In the genomic region with DNA sequence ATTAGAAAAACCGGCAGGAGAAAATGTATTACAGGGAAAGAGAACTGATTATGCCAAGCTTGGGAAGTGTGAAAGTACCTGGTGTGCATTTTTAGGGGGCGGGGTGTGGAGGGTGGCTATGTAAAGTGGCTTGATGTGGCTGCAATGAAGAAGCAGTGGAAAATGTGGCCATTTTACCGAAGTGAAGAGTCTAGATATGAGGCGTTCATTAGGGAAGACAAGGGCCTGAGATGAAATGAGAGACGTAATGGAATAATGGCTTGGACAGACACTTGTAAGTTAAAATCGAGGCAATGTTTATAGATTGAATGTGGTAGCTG, we compare ENCODE assay signal across 8 cellular contexts. TPM values are rescaled to one million over a fixed set of nuclear protein-coding genes. Genes with fewer than 3 reads are reported as not detected.
DNase-seq lines count a peak whose midpoint lies in the region; ATAC-seq and TF ChIP-seq lines count a peak whose summit lies in the region.

No MANE protein-coding gene starts in this region.

- H3K27ac Mint-ChIP-seq in HFFc6 = peak overlapping the region; percentile 96

- H3K27me3 ChIP-seq in BJ (ENCODE audit: control insufficient read depth, insufficient read depth, low read length) = no peaks in the 10 kb centered on the region
- H3K27me3 ChIP-seq in brain microvascular endothelial cell (replicated peaks) = no peaks in the 10 kb centered on the region
- H3K27me3 ChIP-seq in lung (ENCODE audit: control insufficient read depth, insufficient read depth) = no peaks in the 10 kb centered on the region

- peaks cover 49% of the 10 kb centered on the region for H3K4me1 Mint-ChIP-seq in HFFc6 (ENCODE audit: low read depth)

- peak overlapping the region; percentile 96 for H3K4me3 Mint-ChIP-seq in HFFc6

- H3K36me3 Mint-ChIP-seq in HFFc6 (ENCODE audit: low read depth) = peaks cover 15% of the 10 kb centered on the region

- WGBS in lung, 2 donors = 5 to 9% methylated on average over 6 of the region's 6 CpGs

- CTCF ChIA-PET in BJ (lab: Yijun Ruan, JAX) = no interaction called here

- DNase-seq in BJ (ENCODE audit: low read depth) = no peak
- DNase-seq in HFFc6 = no peak
- peak; percentile 48 for DNase-seq in SW480 (ENCODE audit: low spot score)
- DNase-seq in brain microvascular endothelial cell = no peak
- no peak for DNase-seq in lung (ENCODE audit: low spot score)
- peak; percentile 59 for DNase-seq in stimulated activated naive CD8-positive, alpha-beta T cell treated with anti-CD3 and anti-CD28 coated beads, Interleukin-15, Interleukin-2, amounts not matched to agents 100 U/mL and 50 U/mL, for 24 hours
- no peak for DNase-seq in SKM-1 (lab: John Stamatoyannopoulos, UW; ENCODE audit: unreplicated experiment)

- no peak for ATAC-seq in lung (ENCODE audit: insufficient read depth, low FRiP score)
- ATAC-seq in stimulated activated naive CD8-positive, alpha-beta T cell treated with anti-CD3 and anti-CD28 coated beads, Interleukin-15, Interleukin-2, amounts not matched to agents 100 U/mL and 50 U/mL, for 24 hours = peak; percentile 26
- no peak for ATAC-seq in HG03196 (IDR thresholded peaks at IDR 0.05; ENCODE audit: unreplicated experiment)

- TF ChIP-seq CTCF in BJ (IDR thresholded peaks at IDR 0.05; ENCODE audit: insufficient read depth, low read depth, low read length) (no peak), HFFc6 (IDR thresholded peaks at IDR 0.05) (no peak), brain microvascular endothelial cell (IDR thresholded peaks at IDR 0.05; ENCODE audit: low read depth, low read length, missing control alignments) (no peak), lung (IDR thresholded peaks at IDR 0.05; ENCODE audit: control extremely low read depth, extremely low read depth) (no peak)

- H3K27ac ChIP-seq in brain microvascular endothelial cell (peak overlapping the region; percentile 80), lung (ENCODE audit: low read depth in 1 of 2, low read length in 1 of 2) (peak overlapping the region; percentile 66 to 97)

- POLR2A ChIA-PET in BJ (lab: Charles Lee) = no interaction called here

- H3K9me3 ChIP-seq in lung (ENCODE audit: control insufficient read depth in 2 of 2, insufficient read depth in 1 of 2, low read length in 1 of 2) = no peaks in the 10 kb centered on the region

- peaks cover 3 to 5% of the 10 kb centered on the region in 2 donors for H3K4me1 ChIP-seq in lung (ENCODE audit: control insufficient read depth in 2 of 2, insufficient read depth in 2 of 2, low read length in 2 of 2)

- H3K4me3 ChIP-seq in BJ (ENCODE audit: low read depth, low read length) (peak overlapping the region; percentile 81), brain microvascular endothelial cell (ENCODE audit: low read depth, low read length) (peak overlapping the region; percentile 89), lung (peak overlapping the region; percentile 69)

- H3K9me3 Mint-ChIP-seq in HFFc6 = no peaks in the 10 kb centered on the region

- no peaks in the 10 kb centered on the region; the same call in 1 of the 2 replicates for H3K27me3 Mint-ChIP-seq in HFFc6 (ENCODE audit: insufficient read depth)

- in situ Hi-C loops in brain microvascular endothelial cell (cut with HindIII; ENCODE audit: low pct_ligation_motif_present, low sequenced_read_pairs) = no loop called here

- H3K36me3 ChIP-seq in BJ (ENCODE audit: control insufficient read depth, insufficient read depth, low read length) (no peaks in the 10 kb centered on the region), brain microvascular endothelial cell (replicated peaks) (no peaks in the 10 kb centered on the region), lung (ENCODE audit: control insufficient read depth in 2 of 2, insufficient read depth in 2 of 2, low read length in 2 of 2) (no peaks in the 10 kb centered on the region)

RNA-seq across cellular contexts. Expression of a gene that starts 1.2 kb away (rescaled TPM):
- polyA plus RNA-seq in BJ (2011; rRNA removed) (50.6 and 97.2 TPM in 2 replicates), lung (10 to 100 TPM; 28.6 to 30.0 TPM)
- 51.5 and 52.8 TPM in 2 replicates for polyA minus RNA-seq in BJ (2011; rRNA and poly(A)+ RNA removed)
- total RNA-seq in HFFc6 (2021; fragmentation: NEBNext Ultra II Directional; extraction: Animal tissue kit (Norgen Biotek cat#: 25700)) = 10 to 100 TPM; 61.8 to 69.0 (median 66.2) TPM
- total RNA-seq in lung = 100 to 1,000 TPM in 1 of 2 donors, 10 to 100 TPM in 1; 64.7 to 144 TPM

RNA-seq across cellular contexts. Expression of a gene that starts 1.5 kb away (rescaled TPM):
- polyA plus RNA-seq in BJ (2011; rRNA removed) (2.1 and 4.4 TPM in 2 replicates), lung (1 to 10 TPM; 2.4 to 3.4 TPM)
- 4.5 and 4.9 TPM in 2 replicates for polyA minus RNA-seq in BJ (2011; rRNA and poly(A)+ RNA removed)
- 1 to 10 TPM; 5.5 to 6.6 (median 6.0) TPM for total RNA-seq in HFFc6 (2021; fragmentation: NEBNext Ultra II Directional; extraction: Animal tissue kit (Norgen Biotek cat#: 25700))
- total RNA-seq in lung = 10 to 100 TPM; 14.6 to 26.4 TPM

Comparison
In these comparisons a context has a peak if more than half of its experiments do, and no peak if none do; other contexts are left out.
1. DNase-seq: peak in SW480 (single experiment) and stimulated activated naive CD8-positive, alpha-beta T cell treated with anti-CD3 and anti-CD28 coated beads, Interleukin-15, Interleukin-2, amounts not matched to agents 100 U/mL and 50 U/mL, for 24 hours (single experiment); none in BJ (single experiment), HFFc6 (single experiment), brain microvascular endothelial cell (single experiment), lung (single experiment) and SKM-1 (single experiment).
2. Peak in every context shown above with its lines, with median percentiles within 50 percentile points of each other: H3K4me3 ChIP-seq.